8 cellular contexts compared by ENCODE assay signal in the genomic region with DNA sequence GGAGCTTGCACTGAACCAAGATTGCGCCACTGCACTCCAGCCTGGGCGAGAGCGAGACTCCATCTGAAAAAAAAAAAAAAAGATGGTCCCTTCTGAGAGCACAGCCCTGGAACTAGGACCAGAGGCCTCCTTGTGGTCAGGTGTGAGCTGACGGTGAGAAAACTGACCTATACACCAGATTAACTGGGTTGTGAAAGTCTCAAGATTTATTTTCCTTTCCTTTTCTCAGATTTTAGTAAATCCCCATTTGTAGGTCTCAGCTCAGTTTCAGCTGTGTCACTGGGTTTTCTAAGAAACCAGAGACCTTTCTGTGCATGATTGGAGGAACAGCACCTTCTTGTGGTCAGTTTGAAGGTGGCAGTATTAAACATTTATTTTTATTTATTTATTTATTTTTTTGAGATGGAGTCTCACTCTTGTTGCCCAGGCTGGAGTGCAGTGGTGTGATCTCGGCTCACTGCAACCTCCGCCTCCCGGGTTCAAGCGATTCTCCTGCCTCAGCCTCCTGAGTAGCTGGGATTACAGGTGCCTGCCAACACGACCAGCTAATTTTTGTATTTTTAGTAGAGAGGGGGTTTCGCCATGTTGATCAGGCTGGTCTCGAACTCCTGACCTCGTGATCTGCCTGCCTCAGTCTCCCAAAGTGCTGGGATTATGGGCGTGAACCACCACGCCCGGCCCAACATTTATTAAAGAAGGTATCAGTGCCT. TPM values are rescaled to one million over a fixed set of nuclear protein-coding genes. Genes with fewer than 3 reads are reported as not detected.
DNase-seq lines count a peak whose midpoint lies in the region; ATAC-seq, FAIRE-seq and TF ChIP-seq lines count a peak whose summit lies in the region.
"Not testable (repeated sequence)": the region's sequence is repeated elsewhere in the genome, so short reads cannot be mapped to it uniquely, and the experiment has no call there.

No MANE protein-coding gene starts in this region.

- H3K27ac ChIP-seq in CD4-positive, alpha-beta T cell (ENCODE audit: low read depth, low read length); HepG2 (ENCODE audit: extremely low read length, insufficient read depth, low read length); spleen: not testable (repeated sequence)

- H3K27me3 Mint-ChIP-seq in CD4-positive, alpha-beta T cell, result peaks cover 26% of the 10 kb centered on the region
- not testable (repeated sequence) for H3K27me3 Mint-ChIP-seq in activated CD4-positive, alpha-beta T cell treated with anti-CD3 and anti-CD28 coated beads, Interleukin-2, amount 10 ng/mL, durations not matched to agents 7 days and 5 days

- not testable (repeated sequence) for H3K9me3 Mint-ChIP-seq in CD4-positive, alpha-beta T cell; activated CD4-positive, alpha-beta T cell treated with anti-CD3 and anti-CD28 coated beads, Interleukin-2, amount 10 ng/mL, durations not matched to agents 7 days and 5 days

- not testable (repeated sequence) for H3K27me3 ChIP-seq in CD4-positive, alpha-beta T cell (ENCODE audit: control insufficient read depth, insufficient read depth, low read length); HepG2 (ENCODE audit: control insufficient read depth in 1 of 2, insufficient read depth in 2 of 2, low read length in 2 of 2); spleen (replicated peaks in 1 of 7)

- in situ Hi-C loops in HepG2 (cut with HindIII; ENCODE audit: extremely low pct_ligation_motif_present, low pct_unique_long_range_greater_than_20kb), result loop anchor here (25.0 kb wide), 1 partner anchor 330 kb away; no protein-coding TSS in a partner anchor

- not testable (repeated sequence) for H3K4me3 Mint-ChIP-seq in CD4-positive, alpha-beta T cell; activated CD4-positive, alpha-beta T cell treated with anti-CD3 and anti-CD28 coated beads, Interleukin-2, amount 10 ng/mL, durations not matched to agents 7 days and 5 days

- ATAC-seq in CD4-positive, alpha-beta T cell (ENCODE audit: poor library complexity), result peak; percentile 74
- ATAC-seq in GM19324 (IDR thresholded peaks at IDR 0.05; ENCODE audit: low FRiP score, unreplicated experiment) (peak; percentile 53), HepG2 (peak; percentile 62)

- WGBS in HepG2 (ENCODE audit: low lambda C conversion rate), result 25% methylated on average over 14 of the region's 15 CpGs
- WGBS in spleen, 5 donors, result 71 to 84% (median 80%) methylated on average over 15 of the region's 15 CpGs

- not testable (repeated sequence) for H4K20me1 ChIP-seq in HepG2 (ENCODE audit: insufficient read depth, low read length)

- peaks cover 40% of the 10 kb centered on the region for H3K4me1 ChIP-seq in HepG2 (ENCODE audit: insufficient read depth, low read length)
- not testable (repeated sequence) for H3K4me1 ChIP-seq in spleen

- H3K79me2 ChIP-seq in HepG2 (ENCODE audit: insufficient read depth, low read length), result not testable (repeated sequence)

- peak overlapping the region; percentile 80 for H3K4me2 ChIP-seq in HepG2 (ENCODE audit: low read depth, low read length)

- not testable (repeated sequence) for H3K9me3 ChIP-seq in CD4-positive, alpha-beta T cell (ENCODE audit: control insufficient read depth, low read length); HepG2 (ENCODE audit: low read length); spleen

- TF ChIP-seq RAD21 in HepG2 (CRISPR knock-in tag; IDR thresholded peaks at IDR 0.05), result not testable (repeated sequence)

- not testable (repeated sequence) for H3K36me3 ChIP-seq in HepG2 (replicated peaks in 1 of 2; ENCODE audit: control insufficient read depth in 1 of 2, insufficient read depth in 2 of 2, low read length in 2 of 2); spleen

- not testable (repeated sequence) for H3K4me1 Mint-ChIP-seq in CD4-positive, alpha-beta T cell (ENCODE audit: low read depth); activated CD4-positive, alpha-beta T cell treated with anti-CD3 and anti-CD28 coated beads, Interleukin-2, amount 10 ng/mL, durations not matched to agents 7 days and 5 days

- BruUV-seq in HepG2 (replicated peaks; lab: Mats Ljungman, UMichigan), result not testable (repeated sequence)

- not testable (repeated sequence) for FAIRE-seq in HTR-8/SVneo (lab: Jason Lieb, UNC)
- peak; percentile 50 for FAIRE-seq in HepG2 (lab: Jason Lieb, UNC)

- intact Hi-C loops in CD4-positive, alpha-beta T cell (cut with DNase I, micrococcal nuclease), result loop anchor here (1.0 to 5.0 kb wide), 2 partner anchors 340 kb away; no protein-coding TSS in a partner anchor
- intact Hi-C loops in HepG2 (cut with micrococcal nuclease; ENCODE audit: unreplicated experiment) (loop anchor here (1.0 to 2.0 kb wide), 2 partner anchors 224 to 340 kb away; no protein-coding TSS in a partner anchor), spleen (cut with DNase I; ENCODE audit: low total_unique reads) (loop anchor here (5.0 kb wide), 1 partner anchor 340 kb away; no protein-coding TSS in a partner anchor)

- peak; percentile 39 for TF ChIP-seq CTCF in CD4-positive, alpha-beta T cell (IDR thresholded peaks at IDR 0.05)
- TF ChIP-seq CTCF in epithelial cell of proximal tubule (conservative IDR thresholded peaks at IDR 0.05; ENCODE audit: low read depth, low read length) (peak; percentile 75), HepG2 (CRISPR knock-in tag; IDR thresholded peaks at IDR 0.05) (peak; percentile 58), spleen (IDR thresholded peaks at IDR 0.05 in 8 of 11, conservative IDR thresholded peaks at IDR 0.05 in 3 of 11) (peak in 9 of 11 experiments; percentile 29 to 73 (median 53))

- not testable (repeated sequence) for H2AFZ ChIP-seq in HepG2 (ENCODE audit: low read length)

- not testable (repeated sequence) for TF ChIP-seq POLR2A in HepG2 (IDR thresholded peaks at IDR 0.05; ENCODE audit: insufficient read depth in 1 of 2, low read depth in 2 of 2, low read length in 2 of 2); spleen (IDR thresholded peaks at IDR 0.05)

- H3K27ac Mint-ChIP-seq in CD4-positive, alpha-beta T cell; activated CD4-positive, alpha-beta T cell treated with anti-CD3 and anti-CD28 coated beads, Interleukin-2, amount 10 ng/mL, durations not matched to agents 7 days and 5 days: not testable (repeated sequence)

- H3K4me3 ChIP-seq in epithelial cell of proximal tubule (ENCODE audit: low read depth, low read length); spleen: not testable (repeated sequence)
- peak overlapping the region in 1 of 3 experiments; percentile 43; a peak in 2 of 6 replicates for H3K4me3 ChIP-seq in HepG2 (replicated peaks in 1 of 3; ENCODE audit: insufficient read depth in 1 of 3, low read depth in 2 of 3, low read length in 3 of 3)

- TF ChIP-seq EP300 in HepG2 (IDR thresholded peaks at IDR 0.05; ENCODE audit: low read depth in 2 of 2, low read length in 2 of 2); HepG2 (CRISPR knock-in tag; IDR thresholded peaks at IDR 0.05; ENCODE audit: borderline replicate concordance): not testable (repeated sequence)

- not testable (repeated sequence) for H3K36me3 Mint-ChIP-seq in CD4-positive, alpha-beta T cell (ENCODE audit: low read depth); activated CD4-positive, alpha-beta T cell treated with anti-CD3 and anti-CD28 coated beads, Interleukin-2, amount 10 ng/mL, durations not matched to agents 7 days and 5 days (ENCODE audit: low read depth)

- CTCF ChIA-PET in CD4-positive, alpha-beta T cell (lab: Charles Lee), result interaction anchor here (0.8 to 2.6 kb wide), 5 partner anchors 11 to 339 kb away, joined by 3 to 11 read pairs (median 5); partner anchors contain the start of gene PRXL2C
- CTCF ChIA-PET in activated CD4-positive, alpha-beta T cell treated with anti-CD3 and anti-CD28 coated beads, Interleukin-2, amount 10 ng/mL, durations not matched to agents 7 days and 5 days (lab: Charles Lee), result interaction anchor here (0.8 to 2.0 kb wide), 6 partner anchors 8 to 341 kb away, joined by 3 to 8 read pairs (median 3); no protein-coding TSS in a partner anchor
- CTCF ChIA-PET in HepG2 (lab: Yijun Ruan, JAX; ENCODE audit: low intra/inter-chr PET ratio, low total read pairs), result interaction anchor here (0.6 to 2.0 kb wide), 7 partner anchors 12 to 339 kb away, joined by 3 to 9 read pairs (median 4); partner anchors contain the start of gene PRXL2C

- peak overlapping the region; percentile 34; the same call in 1 of the 2 replicates for H3K9ac ChIP-seq in HepG2 (ENCODE audit: insufficient read depth, low read depth, low read length)

- POLR2A ChIA-PET in CD4-positive, alpha-beta T cell (lab: Charles Lee), result not testable (repeated sequence)
- POLR2A ChIA-PET in activated CD4-positive, alpha-beta T cell treated with anti-CD3 and anti-CD28 coated beads, Interleukin-2, amount 10 ng/mL, durations not matched to agents 7 days and 5 days (lab: Charles Lee), result interaction anchor here (0.6 kb wide), 1 partner anchor 407 kb away, joined by 3 read pairs; no protein-coding TSS in a partner anchor
- POLR2A ChIA-PET in HepG2 (lab: Yijun Ruan, JAX), result interaction anchor here (1.0 kb wide), 1 partner anchor 225 kb away, joined by 4 read pairs; no protein-coding TSS in a partner anchor

- not testable (repeated sequence) for DNase-seq in CD4-positive, alpha-beta T cell; spleen
- DNase-seq in HTR-8/SVneo (ENCODE audit: insufficient read length, low spot score), result peak; percentile 54
- DNase-seq in NCI-H82 (lab: John Stamatoyannopoulos, UW), result peak; percentile 33
- peak; percentile 39 for DNase-seq in activated CD4-positive, alpha-beta T cell treated with anti-CD3 and anti-CD28 coated beads, Interleukin-2, amount 10 ng/mL, durations not matched to agents 7 days and 5 days
- peak; percentile 60 for DNase-seq in epithelial cell of proximal tubule (ENCODE audit: low read depth)
- peak; percentile 60 for DNase-seq in HepG2 (ENCODE audit: low spot score)

RNA-seq across cellular contexts. Expression of gene PRXL2C, which starts 11.7 kb away (rescaled TPM):
- 10 to 100 TPM; 25.0 to 25.4 TPM for total RNA-seq in CD4-positive, alpha-beta T cell
- 1 to 10 TPM; 5.0 to 5.6 TPM for total RNA-seq in activated CD4-positive, alpha-beta T cell treated with anti-CD3 and anti-CD28 coated beads, Interleukin-2, amount 10 ng/mL, durations not matched to agents 7 days and 5 days
- total RNA-seq in epithelial cell of proximal tubule, result 12.6 and 17.2 TPM in 2 replicates
- 11.7 and 13.2 TPM in 2 replicates for total RNA-seq in HepG2 (2016; rRNA removed; fragmentation: Illumina TruSeq; extraction: Trizol)
- total RNA-seq in HepG2 (2016; cell fraction: cytosol; rRNA removed; fragmentation: Illumina TruSeq; extraction: Trizol; ENCODE audit: low read depth), result 15.9 and 16.8 TPM in 2 replicates
- total RNA-seq in HepG2 (2016; cell fraction: insoluble cytoplasmic fraction; rRNA removed; fragmentation: Illumina TruSeq; extraction: Trizol), result 10.6 and 12.1 TPM in 2 replicates
- 24.0 and 25.3 TPM in 2 replicates for total RNA-seq in HepG2 (2016; cell fraction: membrane; rRNA removed; fragmentation: Illumina TruSeq; extraction: Trizol)
- total RNA-seq in HepG2 (2016; cell fraction: nucleus; rRNA removed; fragmentation: Illumina TruSeq; extraction: Trizol), result 6.0 and 7.6 TPM in 2 replicates
- polyA plus RNA-seq in HepG2 (2011; rRNA removed), result 8.6 and 11.0 TPM in 2 replicates
- polyA plus RNA-seq in HepG2 (2011; cell fraction: cytosol; rRNA removed), result 5.9 and 7.2 TPM in 2 replicates
- 2.4 TPM in 2 replicates for polyA plus RNA-seq in HepG2 (2011; cell fraction: nucleus; rRNA removed)
- 8.8 TPM in 2 replicates for polyA plus RNA-seq in HepG2 (2012)
- 20.7 and 22.7 TPM in 2 replicates for polyA plus RNA-seq in HepG2 (2016; cell fraction: cytosol; fragmentation: Illumina TruSeq; extraction: Trizol; ENCODE audit: low read depth)
- 11.9 and 12.8 TPM in 2 replicates for polyA plus RNA-seq in HepG2 (2016; cell fraction: insoluble cytoplasmic fraction; fragmentation: Illumina TruSeq; extraction: Trizol; ENCODE audit: low read depth)
- polyA plus RNA-seq in HepG2 (2016; cell fraction: membrane; fragmentation: Illumina TruSeq; extraction: Trizol; ENCODE audit: low read depth), result 23.2 and 23.8 TPM in 2 replicates
- 9.7 and 12.0 TPM in 2 replicates for polyA plus RNA-seq in HepG2 (2016; cell fraction: nucleus; fragmentation: Illumina TruSeq; extraction: Trizol; ENCODE audit: insufficient read depth, low read depth)
- 4.7 and 8.0 TPM in 2 replicates for polyA minus RNA-seq in HepG2 (2011; rRNA and poly(A)+ RNA removed; ENCODE audit: low replicate concordance)
- polyA minus RNA-seq in HepG2 (2011; cell fraction: cytosol; rRNA and poly(A)+ RNA removed), result 6.9 and 8.5 TPM in 2 replicates
- polyA minus RNA-seq in HepG2 (2011; cell fraction: nucleus; rRNA and poly(A)+ RNA removed), result 3.1 and 3.7 TPM in 2 replicates
- 10 to 100 TPM; 13.9 to 20.1 (median 15.6) TPM for total RNA-seq in spleen
- 1 to 10 TPM; 5.4 to 9.1 (median 6.5) TPM for polyA plus RNA-seq in spleen

RNA-seq across cellular contexts. Expression of gene CDC14B, which starts 47.2 kb away (rescaled TPM):
- total RNA-seq in CD4-positive, alpha-beta T cell, result 1 to 10 TPM; 3.5 TPM
- total RNA-seq in activated CD4-positive, alpha-beta T cell treated with anti-CD3 and anti-CD28 coated beads, Interleukin-2, amount 10 ng/mL, durations not matched to agents 7 days and 5 days, result under 1 TPM; 0.62 to 0.83 TPM
- total RNA-seq in epithelial cell of proximal tubule (9.1 and 11.2 TPM in 2 replicates), HepG2 (2016; rRNA removed; fragmentation: Illumina TruSeq; extraction: Trizol) (33.3 and 37.7 TPM in 2 replicates), spleen (1 to 10 TPM; 4.6 to 10.0 (median 6.8) TPM)
- total RNA-seq in HepG2 (2016; cell fraction: cytosol; rRNA removed; fragmentation: Illumina TruSeq; extraction: Trizol; ENCODE audit: low read depth), result 115 and 135 TPM in 2 replicates
- 32.0 TPM in 2 replicates for total RNA-seq in HepG2 (2016; cell fraction: insoluble cytoplasmic fraction; rRNA removed; fragmentation: Illumina TruSeq; extraction: Trizol)
- 92.9 and 108 TPM in 2 replicates for total RNA-seq in HepG2 (2016; cell fraction: membrane; rRNA removed; fragmentation: Illumina TruSeq; extraction: Trizol)
- total RNA-seq in HepG2 (2016; cell fraction: nucleus; rRNA removed; fragmentation: Illumina TruSeq; extraction: Trizol), result 28.9 and 39.6 TPM in 2 replicates
- polyA plus RNA-seq in HepG2 (2011; rRNA removed) (18.2 and 25.8 TPM in 2 replicates), spleen (1 to 10 TPM; 1.3 to 2.3 (median 1.3) TPM)
- polyA plus RNA-seq in HepG2 (2011; cell fraction: cytosol; rRNA removed), result 17.4 and 18.7 TPM in 2 replicates
- 25.0 and 28.4 TPM in 2 replicates for polyA plus RNA-seq in HepG2 (2011; cell fraction: nucleus; rRNA removed)
- polyA plus RNA-seq in HepG2 (2012), result 29.7 and 39.7 TPM in 2 replicates
- 4.4 and 5.1 TPM in 2 replicates for polyA plus RNA-seq in HepG2 (2016; cell fraction: cytosol; fragmentation: Illumina TruSeq; extraction: Trizol; ENCODE audit: low read depth)
- polyA plus RNA-seq in HepG2 (2016; cell fraction: insoluble cytoplasmic fraction; fragmentation: Illumina TruSeq; extraction: Trizol; ENCODE audit: low read depth), result 24.1 and 26.7 TPM in 2 replicates
- 12.9 and 13.7 TPM in 2 replicates for polyA plus RNA-seq in HepG2 (2016; cell fraction: membrane; fragmentation: Illumina TruSeq; extraction: Trizol; ENCODE audit: low read depth)
- 32.8 and 35.5 TPM in 2 replicates for polyA plus RNA-seq in HepG2 (2016; cell fraction: nucleus; fragmentation: Illumina TruSeq; extraction: Trizol; ENCODE audit: insufficient read depth, low read depth)
- 15.3 and 46.1 TPM in 2 replicates for polyA minus RNA-seq in HepG2 (2011; rRNA and poly(A)+ RNA removed; ENCODE audit: low replicate concordance)
- 36.8 and 41.4 TPM in 2 replicates for polyA minus RNA-seq in HepG2 (2011; cell fraction: cytosol; rRNA and poly(A)+ RNA removed)
- polyA minus RNA-seq in HepG2 (2011; cell fraction: nucleus; rRNA and poly(A)+ RNA removed), result 47.4 and 54.7 TPM in 2 replicates
